ENCODE assay signal across 14 cellular contexts in genomic region chr4:4284827-4285618, GRCh38. TPM values are rescaled to one million over a fixed set of nuclear protein-coding genes. Genes with fewer than 3 reads are reported as not detected.
DNase-seq lines count a peak whose midpoint lies in the region; ATAC-seq and TF ChIP-seq lines count a peak whose summit lies in the region.
"Had no signal": no experiment of that assay in that cellular context is flagged by ENCODE, and none has a peak within 500 bp of the region (broad histone marks: within the 10 kb centered on the region; RNA-seq: fewer than 3 reads in every experiment).

No MANE protein-coding gene starts in this region.

- no peaks in the 10 kb centered on the region for H3K9me3 ChIP-seq in lower lobe of right lung
- no peaks in the 10 kb centered on the region for H3K9me3 ChIP-seq in tibial artery
- H3K9me3 ChIP-seq: ovary had no signal

- intact Hi-C loops in lower lobe of right lung (cut with DNase I): no loop called here
- intact Hi-C loops in tibial artery (cut with DNase I; ENCODE audit: low total_unique reads): no loop called here

- H3K4me3 ChIP-seq in epithelial cell of esophagus (ENCODE audit: low read length) (no peak overlapping the region), lower lobe of right lung (no peak overlapping the region), tibial artery (no peak overlapping the region)
- H3K4me3 ChIP-seq: ovary had no signal

- no peak overlapping the region for H3K27ac ChIP-seq in lower lobe of right lung
- no peak overlapping the region for H3K27ac ChIP-seq in substantia nigra (ENCODE audit: low read depth, low read length, poor library complexity, severe bottlenecking)
- no peak overlapping the region for H3K27ac ChIP-seq in tibial artery
- H3K27ac ChIP-seq: foreskin keratinocyte, ovary had no signal

- ATAC-seq in lower lobe of right lung: no peak
- ATAC-seq: activated T-cell treated with anti-CD3 and anti-CD28 coated beads, Interleukin-2, amount 50 U/mL, for 4 hours; foreskin keratinocyte had no signal

- TF ChIP-seq CTCF in epithelial cell of esophagus (IDR thresholded peaks at IDR 0.05; ENCODE audit: insufficient read depth, low read depth, low read length, missing control alignments) (no peak), lower lobe of right lung (IDR thresholded peaks at IDR 0.05) (no peak), tibial artery (IDR thresholded peaks at IDR 0.05) (no peak)

- H3K27me3 ChIP-seq in lower lobe of right lung (ENCODE audit: low read depth) (no peaks in the 10 kb centered on the region), tibial artery (no peaks in the 10 kb centered on the region)
- H3K27me3 ChIP-seq: foreskin keratinocyte, ovary had no signal

- DNase-seq in NCI-H748 (lab: John Stamatoyannopoulos, UW; ENCODE audit: unreplicated experiment): peak; percentile 7
- DNase-seq in NCI-H748 treated with DMSO at 0.1 percent for 48 hours (lab: John Stamatoyannopoulos, UW): no peak
- peak; percentile 61 for DNase-seq in RPMI7951 (ENCODE audit: low read depth)
- peak; percentile 77 for DNase-seq in epithelial cell of esophagus (ENCODE audit: low read depth)
- DNase-seq in renal cortical epithelial cell (ENCODE audit: low read depth): peak; percentile 33
- DNase-seq in lower lobe of right lung: no peak
- no peak for DNase-seq in substantia nigra (lab: John Stamatoyannopoulos, UW)
- no peak for DNase-seq in tibial artery
- DNase-seq: activated T-cell treated with anti-CD3 and anti-CD28 coated beads, Interleukin-2, amount 50 U/mL, for 4 hours; NCI-H1694 treated with DMSO at 0.1 percent for 48 hours had no signal

- peaks cover 64% of the 10 kb centered on the region for H3K36me3 ChIP-seq in lower lobe of right lung
- peaks cover 26 to 51% (median 46%) of the 10 kb centered on the region in 3 donors for H3K36me3 ChIP-seq in tibial artery
- H3K36me3 ChIP-seq: ovary had no signal

- H3K4me1 ChIP-seq in lower lobe of right lung (peaks cover 13% of the 10 kb centered on the region), tibial artery (peaks cover 0 to 14% (median 12%) of the 10 kb centered on the region in 4 donors)
- H3K4me1 ChIP-seq: foreskin keratinocyte had no signal

RNA-seq across cellular contexts. Expression of gene LYAR, which starts 4.9 kb away (rescaled TPM):
- 29.3 and 31.5 TPM in 2 replicates for total RNA-seq in RPMI7951 (2014; rRNA removed; shearing (Covaris generic))
- total RNA-seq in renal cortical epithelial cell (8.7 and 10.9 TPM in 2 replicates), lower lobe of right lung (18.0 TPM)

RNA-seq across cellular contexts. Expression of gene ZBTB49, which starts 5.0 kb away (rescaled TPM):
- 2.8 and 2.9 TPM in 2 replicates for total RNA-seq in RPMI7951 (2014; rRNA removed; shearing (Covaris generic))
- total RNA-seq in renal cortical epithelial cell (0.69 and 5.0 TPM in 2 replicates), lower lobe of right lung (4.9 TPM)

RNA-seq across cellular contexts. Expression of gene TMEM128, which starts 37.0 kb away (rescaled TPM):
- 20.2 and 30.1 TPM in 2 replicates for total RNA-seq in RPMI7951 (2014; rRNA removed; shearing (Covaris generic))
- 21.6 and 29.7 TPM in 2 replicates for total RNA-seq in renal cortical epithelial cell
- 29.2 TPM for total RNA-seq in lower lobe of right lung

RNA-seq across cellular contexts. Expression of gene OTOP1, which starts 58.3 kb away (rescaled TPM):
- not detected in 2 replicates for total RNA-seq in RPMI7951 (2014; rRNA removed; shearing (Covaris generic))
- total RNA-seq in renal cortical epithelial cell (not detected in 2 replicates), lower lobe of right lung (not detected)
- total RNA-seq: activated T-cell treated with anti-CD3 and anti-CD28 coated beads, Interleukin-2, amount 50 U/mL, for 4 hours; foreskin keratinocyte; G401; liver; ovary had no signal

Comparison
In these comparisons a context has a peak if more than half of its experiments do, and no peak if none do; other contexts are left out.
1. DNase-seq: peak in NCI-H748 (single experiment), RPMI7951 (single experiment), epithelial cell of esophagus (single experiment) and renal cortical epithelial cell (single experiment); none in NCI-H748 treated with DMSO at 0.1 percent for 48 hours (single experiment), lower lobe of right lung (single experiment), substantia nigra (0 of 49) and tibial artery (0 of 2).